ENCODE assay signal across 13 cellular contexts in genomic region chr4:139559095-139559490, GRCh38. TPM values are rescaled to one million over a fixed set of nuclear protein-coding genes. Genes with fewer than 3 reads are reported as not detected.
DNase-seq lines count a peak whose midpoint lies in the region; ATAC-seq and TF ChIP-seq lines count a peak whose summit lies in the region.
"Had no signal": no experiment of that assay in that cellular context is flagged by ENCODE, and none has a peak within 500 bp of the region (broad histone marks: within the 10 kb centered on the region; RNA-seq: fewer than 3 reads in every experiment).

No MANE protein-coding gene starts in this region.

- no peak overlapping the region for H2AK9ac ChIP-seq in IMR-90 (replicated peaks; ENCODE audit: low read depth, low read length, poor library complexity)

- H3K9me1 ChIP-seq in IMR-90 (ENCODE audit: insufficient read depth, low read length): peaks cover 2% of the 10 kb centered on the region; the same call in 1 of the 2 replicates

- no peaks in the 10 kb centered on the region for H3K36me3 ChIP-seq in A673 (ENCODE audit: insufficient read depth, low read length, poor library complexity, severe bottlenecking)
- no peaks in the 10 kb centered on the region for H3K36me3 ChIP-seq in IMR-90 (ENCODE audit: control insufficient read depth, insufficient read depth, low read length)
- H3K36me3 ChIP-seq: colonic mucosa had no signal

- no peak overlapping the region for H2BK12ac ChIP-seq in H9 (ENCODE audit: insufficient read length, low read depth, low read length)

- peaks cover 51% of the 10 kb centered on the region for H3K4me1 Mint-ChIP-seq in brain
- peaks cover 63% of the 10 kb centered on the region for H3K4me1 Mint-ChIP-seq in nephron progenitor cell
- H3K4me1 Mint-ChIP-seq in H9: peaks cover 24 to 34% of the 10 kb centered on the region in 2 experiments

- H3K9ac ChIP-seq in IMR-90 (ENCODE audit: low read depth, low read length) (no peak overlapping the region), H9 (ENCODE audit: extremely low read depth, insufficient read length, low read length) (no peak overlapping the region)

- in situ Hi-C loops in IMR-90 (cut with MboI; ENCODE audit: low sequenced_read_pairs): no loop called here

- H3T11ph ChIP-seq in H9 (ENCODE audit: low read length): no peak overlapping the region

- H3K18ac ChIP-seq in IMR-90 (ENCODE audit: low read depth, low read length): no peak overlapping the region
- H3K18ac ChIP-seq in H9 (ENCODE audit: insufficient read length, low read depth, low read length): no peak overlapping the region

- DNase-seq in A673 (ENCODE audit: low spot score) (no peak), IMR-90 (no peak), nephron progenitor cell (no peak), NCI-H1105 treated with DMSO at 0.1 percent for 48 hours (lab: John Stamatoyannopoulos, UW) (no peak), H9 (no peak), COR-L47 (lab: John Stamatoyannopoulos, UW) (no peak)
- DNase-seq: colonic mucosa, HFFc6, NCI-H2107, PC-9, small intestine had no signal

- H3K9me3 ChIP-seq in A673 (ENCODE audit: low read depth, low read length, poor library complexity, severe bottlenecking) (no peaks in the 10 kb centered on the region), IMR-90 (ENCODE audit: control insufficient read depth, insufficient read depth, low read length) (no peaks in the 10 kb centered on the region), H9 (ENCODE audit: control insufficient read depth, low read depth, low read length) (no peaks in the 10 kb centered on the region)
- H3K9me3 ChIP-seq: colonic mucosa had no signal

- no peaks in the 10 kb centered on the region for H3K27me3 ChIP-seq in A673 (replicated peaks; ENCODE audit: insufficient read depth, low read depth, low read length, poor library complexity)
- H3K27me3 ChIP-seq in IMR-90 (ENCODE audit: control insufficient read depth, insufficient read depth, low read length): peaks cover 20% of the 10 kb centered on the region
- H3K27me3 ChIP-seq in H9 (ENCODE audit: insufficient read depth, low read length): peaks cover 25% of the 10 kb centered on the region
- H3K27me3 ChIP-seq: colonic mucosa had no signal

- H3K4me3 Mint-ChIP-seq in brain: peak overlapping the region; percentile 32 to 99 (median 69)
- peak overlapping the region; percentile 24 for H3K4me3 Mint-ChIP-seq in nephron progenitor cell
- H3K4me3 Mint-ChIP-seq in H9: no peak overlapping the region
- H3K4me3 Mint-ChIP-seq: HFFc6 had no signal

- no peak overlapping the region for H4K8ac ChIP-seq in IMR-90 (ENCODE audit: low read depth in 2 of 2, low read length in 2 of 2)
- H4K8ac ChIP-seq in H9 (replicated peaks; ENCODE audit: insufficient read length, low read depth, low read length): no peak overlapping the region

- WGBS in IMR-90 (ENCODE audit: extremely low coverage in 2 of 2, insufficient read length in 1 of 2), 2 experiments: 43% methylated on average over 4 of the region's 5 CpGs; no CpG with 5 or more reads in 1 of the 2 experiments
- no CpG with 5 or more reads among the region's 5 CpGs for WGBS in H9 (ENCODE audit: extremely low coverage, insufficient read length, low lambda C conversion rate)

- H3K36me3 Mint-ChIP-seq in brain (no peaks in the 10 kb centered on the region), nephron progenitor cell (ENCODE audit: low read depth) (no peaks in the 10 kb centered on the region), H9 (ENCODE audit: insufficient read depth in 1 of 3, low read depth in 3 of 3) (no peaks in the 10 kb centered on the region; a peak in 2 of 7 replicates)

- H3K4ac ChIP-seq in IMR-90 (ENCODE audit: low read depth, low read length) (no peak overlapping the region), H9 (ENCODE audit: low read depth, low read length) (no peak overlapping the region)

- H3K27me3 Mint-ChIP-seq in brain (peaks cover 32% of the 10 kb centered on the region), nephron progenitor cell (ENCODE audit: low read depth, poor library complexity) (peaks cover 21% of the 10 kb centered on the region), H9 (ENCODE audit: low read depth) (peaks cover 92% of the 10 kb centered on the region)

- TF ChIP-seq CTCF in A673 (conservative IDR thresholded peaks at IDR 0.05; ENCODE audit: low read depth, low read length) (no peak), IMR-90 (conservative IDR thresholded peaks at IDR 0.05; ENCODE audit: low read depth, low read length) (no peak), brain (conservative IDR thresholded peaks at IDR 0.05) (no peak), nephron progenitor cell (IDR thresholded peaks at IDR 0.05) (no peak), H9 (conservative IDR thresholded peaks at IDR 0.05) (no peak)

- H3K23ac ChIP-seq in IMR-90 (ENCODE audit: low read depth, low read length) (0 out of 2 replicates have a peak overlapping the region, but pooled peaks have one; percentile 8), H9 (ENCODE audit: insufficient read length, low read depth, low read length) (no peak overlapping the region)

- H2BK20ac ChIP-seq in IMR-90 (ENCODE audit: low read depth, low read length) (no peak overlapping the region), H9 (ENCODE audit: low read depth, low read length, poor library complexity, severe bottlenecking) (no peak overlapping the region)

- ATAC-seq in IMR-90 (ENCODE audit: low read depth) (no peak), GM19463 (IDR thresholded peaks at IDR 0.05; ENCODE audit: unreplicated experiment) (no peak)

- H3K79me2 ChIP-seq in H9 (ENCODE audit: insufficient read depth, low read length): no peaks in the 10 kb centered on the region

- no peak overlapping the region for H2AFZ ChIP-seq in IMR-90 (replicated peaks; ENCODE audit: low read length, poor library complexity)
- H2AFZ ChIP-seq in H9 (ENCODE audit: low read length): no peak overlapping the region
- H2AFZ ChIP-seq: PC-9 had no signal

- H3K9me3 Mint-ChIP-seq in brain (no peaks in the 10 kb centered on the region), nephron progenitor cell (peaks cover 4% of the 10 kb centered on the region), H9 (peaks cover 0 to 3% of the 10 kb centered on the region in 2 experiments; a peak in 2 of 5 replicates)
- H3K9me3 Mint-ChIP-seq: HFFc6 had no signal

- no peak overlapping the region for H4K5ac ChIP-seq in IMR-90 (ENCODE audit: low read depth, low read length)
- no peak overlapping the region for H4K5ac ChIP-seq in H9 (ENCODE audit: insufficient read length, low read depth, low read length)

- H3K4me2 ChIP-seq in IMR-90 (ENCODE audit: low read depth, low read length) (no peak overlapping the region), H9 (ENCODE audit: insufficient read depth, insufficient read length, low read length) (no peak overlapping the region)
- H3K4me2 ChIP-seq: PC-9 had no signal

- H4K20me1 ChIP-seq in IMR-90 (ENCODE audit: insufficient read depth, low read length) (peaks cover 4% of the 10 kb centered on the region; the same call in 1 of the 2 replicates), H9 (ENCODE audit: control insufficient read depth, insufficient read depth, insufficient read length) (no peaks in the 10 kb centered on the region)

- peaks cover 47% of the 10 kb centered on the region for H3K4me1 ChIP-seq in A673 (ENCODE audit: insufficient read depth, low read length, poor library complexity, severe bottlenecking)
- H3K4me1 ChIP-seq in IMR-90 (ENCODE audit: control insufficient read depth, insufficient read depth, low read length): peaks cover 2% of the 10 kb centered on the region
- peaks cover 5% of the 10 kb centered on the region for H3K4me1 ChIP-seq in H9 (ENCODE audit: insufficient read depth, low read length)
- H3K4me1 ChIP-seq: colonic mucosa had no signal

- CTCF ChIA-PET in A673 (lab: Charles Lee) (no interaction called here), IMR-90 (lab: Yijun Ruan, JAX) (no interaction called here)

- no peak overlapping the region for H2BK15ac ChIP-seq in IMR-90 (ENCODE audit: low read depth, low read length)
- H2BK15ac ChIP-seq in H9 (ENCODE audit: low read depth, low read length): no peak overlapping the region

- H3K14ac ChIP-seq in IMR-90 (replicated peaks; ENCODE audit: low read depth, low read length): no peak overlapping the region
- H3K14ac ChIP-seq in H9 (ENCODE audit: insufficient read depth, low read length): no peak overlapping the region

- dilution Hi-C loops in IMR-90 (cut with HindIII; ENCODE audit: low sequenced_read_pairs, unreplicated experiment): no loop called here

- H3K27ac ChIP-seq in A673 (ENCODE audit: low read depth, low read length, poor library complexity, severe bottlenecking) (peak overlapping the region; percentile 98), IMR-90 (ENCODE audit: insufficient read depth, low read length) (no peak overlapping the region), H9 (ENCODE audit: insufficient read length, low read depth, low read length) (no peak overlapping the region)
- H3K27ac ChIP-seq: colonic mucosa, PC-9 had no signal

- no peak for TF ChIP-seq POLR2A in IMR-90 (IDR thresholded peaks at IDR 0.05; ENCODE audit: low read depth, low read length)

- H2BK120ac ChIP-seq in IMR-90 (ENCODE audit: low read depth, low read length) (no peak overlapping the region), H9 (ENCODE audit: low read depth, low read length, poor library complexity, severe bottlenecking) (no peak overlapping the region)

- H2AK5ac ChIP-seq in IMR-90 (ENCODE audit: low read depth, low read length) (peak overlapping the region; percentile 51; the same call in 1 of the 2 replicates), H9 (ENCODE audit: insufficient read length, low read length) (no peak overlapping the region)

- H3K56ac ChIP-seq in IMR-90 (ENCODE audit: extremely low read depth, insufficient read depth, low read length) (no peak overlapping the region), H9 (ENCODE audit: insufficient read length, low read depth, low read length) (no peak overlapping the region)

- peaks cover 19% of the 10 kb centered on the region for H3K23me2 ChIP-seq in H9 (ENCODE audit: insufficient read length, low read depth, low read length, poor library complexity, severe bottlenecking)

- H4K91ac ChIP-seq in IMR-90 (ENCODE audit: insufficient read depth, low read depth, low read length) (no peak overlapping the region), H9 (ENCODE audit: insufficient read length, low read depth, low read length) (no peak overlapping the region)

- no TSS peak for BruUV-seq in A673 (replicated peaks; lab: Mats Ljungman, UMichigan)
- no TSS peak for BruUV-seq in IMR-90 (replicated peaks; lab: Mats Ljungman, UMichigan)

- POLR2A ChIA-PET in A673 (lab: Charles Lee; ENCODE audit: low non-redundant PET) (no interaction called here), IMR-90 (lab: Charles Lee; ENCODE audit: unreplicated experiment) (no interaction called here)

- H3K4me3 ChIP-seq in A673 (ENCODE audit: low read depth, low read length, poor library complexity, severe bottlenecking): no peak overlapping the region
- H3K4me3 ChIP-seq in IMR-90 (ENCODE audit: insufficient read depth, low read depth, low read length): no peak overlapping the region
- H3K4me3 ChIP-seq: colonic mucosa, PC-9 had no signal

- TF ChIP-seq RAD21 in IMR-90 (IDR thresholded peaks at IDR 0.05; ENCODE audit: low read length): no peak

- H3K27ac Mint-ChIP-seq in brain (peak overlapping the region in 4 of 5 experiments; percentile 26 to 99 (median 67)), nephron progenitor cell (no peak overlapping the region), H9 (no peak overlapping the region)
- H3K27ac Mint-ChIP-seq: HFFc6 had no signal

- intact Hi-C loops in A673 (cut with micrococcal nuclease; ENCODE audit: unreplicated experiment): loop anchor here (10.0 kb wide), 1 partner anchor 64 kb away; no protein-coding TSS in a partner anchor
- intact Hi-C loops in IMR-90 (cut with micrococcal nuclease): no loop called here

- no peak overlapping the region for H2BK5ac ChIP-seq in IMR-90 (ENCODE audit: low read depth, low read length, poor library complexity, severe bottlenecking)
- H2BK5ac ChIP-seq in H9 (ENCODE audit: insufficient read length, low read length): no peak overlapping the region

- H3K79me1 ChIP-seq in IMR-90 (ENCODE audit: low read depth in 1 of 2, low read length in 2 of 2) (peaks cover 3 to 4% of the 10 kb centered on the region in 2 experiments; a peak in 2 of 4 replicates), H9 (ENCODE audit: insufficient read depth, low read depth, low read length, poor library complexity, severe bottlenecking) (no peaks in the 10 kb centered on the region)

RNA-seq across cellular contexts. Expression of gene SETD7, which starts 3.1 kb away (rescaled TPM):
- total RNA-seq in A673 (2021) (52.8 and 54.6 TPM in 2 replicates), IMR-90 (2012; rRNA removed) (46.6 and 80.3 TPM in 2 replicates), H9 (2021) (1.5 and 1.7 TPM in 2 replicates)
- polyA plus RNA-seq in IMR-90 (2012; rRNA removed) (13.8 and 17.0 TPM in 2 replicates), brain (ENCODE audit: insufficient read depth, low read depth, low replicate concordance) (18.3 TPM)
- 5.0 and 5.2 TPM in 2 replicates for polyA plus RNA-seq in IMR-90 (2012; cell fraction: cytosol; rRNA removed)
- polyA plus RNA-seq in IMR-90 (2012; cell fraction: nucleus; rRNA removed; ENCODE audit: low replicate concordance): 2.4 and 9.0 TPM in 2 replicates

Comparison
In these comparisons a context has a peak if more than half of its experiments do, and no peak if none do; other contexts are left out.
1. H3K27ac Mint-ChIP-seq: peak in brain (4 of 5); none in nephron progenitor cell (single experiment) and H9 (0 of 3).
2. H3K4me3 Mint-ChIP-seq: peak in brain (5 of 5) and nephron progenitor cell (single experiment); none in H9 (0 of 2).
3. RNA of gene SETD7, which starts 3.1 kb away (total RNA-seq): 52.8 to 54.6 TPM in A673 and 46.6 to 80.3 TPM in IMR-90; 1.5 to 1.7 TPM in H9; every median in the first group is over 10 times any median in the second.